ENCODE assay signal across 1 cellular context in genomic region chr6:88952065-88952704, GRCh38.
TF ChIP-seq lines count a peak whose summit lies in the region.

No MANE protein-coding gene starts in this region.

TF ChIP-seq in HepG2, 621 proteins besides CTCF, POLR2A, EP300 and RAD21 (continued from another document):
- TF ChIP-seq, protein P1, sequence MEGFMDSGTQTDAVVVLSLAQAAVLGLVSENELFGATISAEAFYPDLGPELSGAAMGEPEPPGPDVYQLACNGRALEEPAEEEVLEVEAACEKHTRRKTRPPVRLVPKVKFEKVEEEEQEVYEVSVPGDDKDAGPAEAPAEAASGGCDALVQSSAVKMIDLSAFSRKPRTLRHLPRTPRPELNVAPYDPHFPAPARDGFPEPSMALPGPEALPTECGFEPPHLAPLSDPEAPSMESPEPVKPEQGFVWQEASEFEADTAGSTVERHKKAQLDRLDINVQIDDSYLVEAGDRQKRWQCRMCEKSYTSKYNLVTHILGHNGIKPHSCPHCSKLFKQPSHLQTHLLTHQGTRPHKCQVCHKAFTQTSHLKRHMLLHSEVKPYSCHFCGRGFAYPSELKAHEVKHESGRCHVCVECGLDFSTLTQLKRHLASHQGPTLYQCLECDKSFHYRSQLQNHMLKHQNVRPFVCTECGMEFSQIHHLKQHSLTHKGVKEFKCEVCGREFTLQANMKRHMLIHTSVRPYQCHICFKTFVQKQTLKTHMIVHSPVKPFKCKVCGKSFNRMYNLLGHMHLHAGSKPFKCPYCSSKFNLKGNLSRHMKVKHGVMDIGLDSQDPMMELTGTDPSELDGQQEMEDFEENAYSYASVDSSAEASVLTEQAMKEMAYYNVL (CRISPR knock-in tag; IDR thresholded peaks at IDR 0.05; ENCODE audit: borderline replicate concordance), result no peak
- TF ChIP-seq ZNF234 (CRISPR knock-in tag; conservative IDR thresholded peaks at IDR 0.05) (no peak), IRF2 (CRISPR knock-in tag; IDR thresholded peaks at IDR 0.05) (no peak), ZNF354B (CRISPR knock-in tag; IDR thresholded peaks at IDR 0.05) (no peak), ZNF841 (CRISPR knock-in tag; IDR thresholded peaks at IDR 0.05; ENCODE audit: borderline replicate concordance) (no peak)
- TF ChIP-seq, protein P2, sequence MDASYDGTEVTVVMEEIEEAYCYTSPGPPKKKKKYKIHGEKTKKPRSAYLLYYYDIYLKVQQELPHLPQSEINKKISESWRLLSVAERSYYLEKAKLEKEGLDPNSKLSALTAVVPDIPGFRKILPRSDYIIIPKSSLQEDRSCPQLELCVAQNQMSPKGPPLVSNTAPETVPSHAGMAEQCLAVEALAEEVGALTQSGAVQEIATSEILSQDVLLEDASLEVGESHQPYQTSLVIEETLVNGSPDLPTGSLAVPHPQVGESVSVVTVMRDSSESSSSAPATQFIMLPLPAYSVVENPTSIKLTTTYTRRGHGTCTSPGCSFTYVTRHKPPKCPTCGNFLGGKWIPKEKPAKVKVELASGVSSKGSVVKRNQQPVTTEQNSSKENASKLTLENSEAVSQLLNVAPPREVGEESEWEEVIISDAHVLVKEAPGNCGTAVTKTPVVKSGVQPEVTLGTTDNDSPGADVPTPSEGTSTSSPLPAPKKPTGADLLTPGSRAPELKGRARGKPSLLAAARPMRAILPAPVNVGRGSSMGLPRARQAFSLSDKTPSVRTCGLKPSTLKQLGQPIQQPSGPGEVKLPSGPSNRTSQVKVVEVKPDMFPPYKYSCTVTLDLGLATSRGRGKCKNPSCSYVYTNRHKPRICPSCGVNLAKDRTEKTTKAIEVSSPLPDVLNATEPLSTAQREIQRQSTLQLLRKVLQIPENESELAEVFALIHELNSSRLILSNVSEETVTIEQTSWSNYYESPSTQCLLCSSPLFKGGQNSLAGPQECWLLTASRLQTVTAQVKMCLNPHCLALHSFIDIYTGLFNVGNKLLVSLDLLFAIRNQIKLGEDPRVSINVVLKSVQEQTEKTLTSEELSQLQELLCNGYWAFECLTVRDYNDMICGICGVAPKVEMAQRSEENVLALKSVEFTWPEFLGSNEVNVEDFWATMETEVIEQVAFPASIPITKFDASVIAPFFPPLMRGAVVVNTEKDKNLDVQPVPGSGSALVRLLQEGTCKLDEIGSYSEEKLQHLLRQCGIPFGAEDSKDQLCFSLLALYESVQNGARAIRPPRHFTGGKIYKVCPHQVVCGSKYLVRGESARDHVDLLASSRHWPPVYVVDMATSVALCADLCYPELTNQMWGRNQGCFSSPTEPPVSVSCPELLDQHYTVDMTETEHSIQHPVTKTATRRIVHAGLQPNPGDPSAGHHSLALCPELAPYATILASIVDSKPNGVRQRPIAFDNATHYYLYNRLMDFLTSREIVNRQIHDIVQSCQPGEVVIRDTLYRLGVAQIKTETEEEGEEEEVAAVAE (CRISPR knock-in tag; IDR thresholded peaks at IDR 0.05; ENCODE audit: borderline replicate concordance), result no peak
